8 cellular contexts compared by ENCODE assay signal in genomic region chr11:19432370-19433163, GRCh38.
A peak's percentile ranks its signal among the peaks of the same experiment; 100 is the strongest.
DNase-seq lines count a peak whose midpoint lies in the region; ATAC-seq and TF ChIP-seq lines count a peak whose summit lies in the region.

No MANE protein-coding gene starts in this region.

- ATAC-seq in GM19395 (IDR thresholded peaks at IDR 0.05; ENCODE audit: unreplicated experiment), result peak; percentile 65
- ATAC-seq in HG03175 (IDR thresholded peaks at IDR 0.05; ENCODE audit: unreplicated experiment), result peak; percentile 52
- no peak for ATAC-seq in stimulated activated naive CD8-positive, alpha-beta T cell treated with anti-CD3 and anti-CD28 coated beads, Interleukin-15, Interleukin-2, amounts not matched to agents 100 U/mL and 50 U/mL, for 24 hours
- ATAC-seq in SK-N-SH treated with all-trans-retinoic acid at 6 μM for 48 hours, result no peak

- TF ChIP-seq CTCF in AG09319 (IDR thresholded peaks at IDR 0.05; ENCODE audit: low read depth, low read length) (no peak), brain microvascular endothelial cell (IDR thresholded peaks at IDR 0.05; ENCODE audit: low read depth, low read length, missing control alignments) (no peak)

- TF ChIP-seq POLR2A in erythroblast (IDR thresholded peaks at IDR 0.05; ENCODE audit: low read length), result no peak

- peaks cover 13% of the 10 kb centered on the region for H3K27me3 ChIP-seq in brain microvascular endothelial cell (replicated peaks)

- DNase-seq in AG09319 (ENCODE audit: extremely low read depth, low read depth), result peak; percentile 76
- peak; percentile 58 for DNase-seq in brain microvascular endothelial cell
- no peak for DNase-seq in COLO829 (ENCODE audit: low spot score)
- no peak for DNase-seq in stimulated activated naive CD8-positive, alpha-beta T cell treated with anti-CD3 and anti-CD28 coated beads, Interleukin-15, Interleukin-2, amounts not matched to agents 100 U/mL and 50 U/mL, for 24 hours
- DNase-seq in erythroblast (lab: John Stamatoyannopoulos, UW), result no peak

- no peak overlapping the region for H3K27ac ChIP-seq in brain microvascular endothelial cell

- in situ Hi-C loops in brain microvascular endothelial cell (cut with HindIII; ENCODE audit: low pct_ligation_motif_present, low sequenced_read_pairs), result no loop called here

- H3K4me3 ChIP-seq in brain microvascular endothelial cell (ENCODE audit: low read depth, low read length), result no peak overlapping the region

- no peaks in the 10 kb centered on the region for H3K36me3 ChIP-seq in brain microvascular endothelial cell (replicated peaks)

TF ChIP-seq in SK-N-SH treated with all-trans-retinoic acid at 6 μM for 48 hours, 23 proteins besides CTCF, POLR2A, EP300 and RAD21:
- no peak for TF ChIP-seq GLIS3 (CRISPR knock-in tag; IDR thresholded peaks at IDR 0.05)
- no peak for TF ChIP-seq TCF4 (CRISPR knock-in tag; IDR thresholded peaks at IDR 0.05; ENCODE audit: borderline replicate concordance)
- TF ChIP-seq, protein P1, sequence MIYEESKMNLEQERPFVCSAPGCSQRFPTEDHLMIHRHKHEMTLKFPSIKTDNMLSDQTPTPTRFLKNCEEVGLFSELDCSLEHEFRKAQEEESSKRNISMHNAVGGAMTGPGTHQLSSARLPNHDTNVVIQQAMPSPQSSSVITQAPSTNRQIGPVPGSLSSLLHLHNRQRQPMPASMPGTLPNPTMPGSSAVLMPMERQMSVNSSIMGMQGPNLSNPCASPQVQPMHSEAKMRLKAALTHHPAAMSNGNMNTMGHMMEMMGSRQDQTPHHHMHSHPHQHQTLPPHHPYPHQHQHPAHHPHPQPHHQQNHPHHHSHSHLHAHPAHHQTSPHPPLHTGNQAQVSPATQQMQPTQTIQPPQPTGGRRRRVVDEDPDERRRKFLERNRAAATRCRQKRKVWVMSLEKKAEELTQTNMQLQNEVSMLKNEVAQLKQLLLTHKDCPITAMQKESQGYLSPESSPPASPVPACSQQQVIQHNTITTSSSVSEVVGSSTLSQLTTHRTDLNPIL (CRISPR knock-in tag; IDR thresholded peaks at IDR 0.05; ENCODE audit: low read depth), result no peak
- TF ChIP-seq, protein P2, sequence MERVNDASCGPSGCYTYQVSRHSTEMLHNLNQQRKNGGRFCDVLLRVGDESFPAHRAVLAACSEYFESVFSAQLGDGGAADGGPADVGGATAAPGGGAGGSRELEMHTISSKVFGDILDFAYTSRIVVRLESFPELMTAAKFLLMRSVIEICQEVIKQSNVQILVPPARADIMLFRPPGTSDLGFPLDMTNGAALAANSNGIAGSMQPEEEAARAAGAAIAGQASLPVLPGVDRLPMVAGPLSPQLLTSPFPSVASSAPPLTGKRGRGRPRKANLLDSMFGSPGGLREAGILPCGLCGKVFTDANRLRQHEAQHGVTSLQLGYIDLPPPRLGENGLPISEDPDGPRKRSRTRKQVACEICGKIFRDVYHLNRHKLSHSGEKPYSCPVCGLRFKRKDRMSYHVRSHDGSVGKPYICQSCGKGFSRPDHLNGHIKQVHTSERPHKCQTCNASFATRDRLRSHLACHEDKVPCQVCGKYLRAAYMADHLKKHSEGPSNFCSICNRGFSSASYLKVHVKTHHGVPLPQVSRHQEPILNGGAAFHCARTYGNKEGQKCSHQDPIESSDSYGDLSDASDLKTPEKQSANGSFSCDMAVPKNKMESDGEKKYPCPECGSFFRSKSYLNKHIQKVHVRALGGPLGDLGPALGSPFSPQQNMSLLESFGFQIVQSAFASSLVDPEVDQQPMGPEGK (CRISPR knock-in tag; IDR thresholded peaks at IDR 0.05; ENCODE audit: borderline replicate concordance), result no peak
- no peak for TF ChIP-seq SNAI2 (CRISPR knock-in tag; IDR thresholded peaks at IDR 0.05)
- TF ChIP-seq CSDC2 (CRISPR knock-in tag; IDR thresholded peaks at IDR 0.05), result no peak
- TF ChIP-seq PPARA (CRISPR knock-in tag; IDR thresholded peaks at IDR 0.05; ENCODE audit: borderline replicate concordance), result no peak
- TF ChIP-seq RARB (CRISPR knock-in tag; IDR thresholded peaks at IDR 0.05), result no peak
- TF ChIP-seq ZNF565 (CRISPR knock-in tag; conservative IDR thresholded peaks at IDR 0.05; ENCODE audit: low read depth), result no peak
- no peak for TF ChIP-seq ZNF70 (CRISPR knock-in tag; IDR thresholded peaks at IDR 0.05)
- no peak for TF ChIP-seq ZC3H10 (CRISPR knock-in tag; IDR thresholded peaks at IDR 0.05)
- TF ChIP-seq, protein P3, sequence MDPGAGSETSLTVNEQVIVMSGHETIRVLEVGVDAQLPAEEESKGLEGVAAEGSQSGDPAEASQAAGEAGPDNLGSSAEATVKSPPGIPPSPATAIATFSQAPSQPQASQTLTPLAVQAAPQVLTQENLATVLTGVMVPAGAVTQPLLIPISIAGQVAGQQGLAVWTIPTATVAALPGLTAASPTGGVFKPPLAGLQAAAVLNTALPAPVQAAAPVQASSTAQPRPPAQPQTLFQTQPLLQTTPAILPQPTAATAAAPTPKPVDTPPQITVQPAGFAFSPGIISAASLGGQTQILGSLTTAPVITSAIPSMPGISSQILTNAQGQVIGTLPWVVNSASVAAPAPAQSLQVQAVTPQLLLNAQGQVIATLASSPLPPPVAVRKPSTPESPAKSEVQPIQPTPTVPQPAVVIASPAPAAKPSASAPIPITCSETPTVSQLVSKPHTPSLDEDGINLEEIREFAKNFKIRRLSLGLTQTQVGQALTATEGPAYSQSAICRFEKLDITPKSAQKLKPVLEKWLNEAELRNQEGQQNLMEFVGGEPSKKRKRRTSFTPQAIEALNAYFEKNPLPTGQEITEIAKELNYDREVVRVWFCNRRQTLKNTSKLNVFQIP (CRISPR knock-in tag; IDR thresholded peaks at IDR 0.05; ENCODE audit: borderline replicate concordance, low read depth), result no peak
- TF ChIP-seq ZFP30 (CRISPR knock-in tag; IDR thresholded peaks at IDR 0.05), result no peak
- TF ChIP-seq BACH2 (CRISPR knock-in tag; IDR thresholded peaks at IDR 0.05; ENCODE audit: borderline replicate concordance), result no peak
- TF ChIP-seq ESRRG (CRISPR knock-in tag; IDR thresholded peaks at IDR 0.05), result no peak
TF ChIP-seq in SK-N-SH treated with all-trans-retinoic acid at 6 μM for 48 hours: peak in this region for 0.

Comparison
In these comparisons a context has a peak if more than half of its experiments do, and no peak if none do; other contexts are left out.
1. DNase-seq: peak in AG09319 (single experiment) and brain microvascular endothelial cell (single experiment); none in COLO829 (single experiment), stimulated activated naive CD8-positive, alpha-beta T cell treated with anti-CD3 and anti-CD28 coated beads, Interleukin-15, Interleukin-2, amounts not matched to agents 100 U/mL and 50 U/mL, for 24 hours (single experiment) and erythroblast (0 of 2).
2. ATAC-seq: peak in GM19395 (single experiment) and HG03175 (single experiment); none in stimulated activated naive CD8-positive, alpha-beta T cell treated with anti-CD3 and anti-CD28 coated beads, Interleukin-15, Interleukin-2, amounts not matched to agents 100 U/mL and 50 U/mL, for 24 hours (single experiment) and SK-N-SH treated with all-trans-retinoic acid at 6 μM for 48 hours (single experiment).